In the genomic region with DNA sequence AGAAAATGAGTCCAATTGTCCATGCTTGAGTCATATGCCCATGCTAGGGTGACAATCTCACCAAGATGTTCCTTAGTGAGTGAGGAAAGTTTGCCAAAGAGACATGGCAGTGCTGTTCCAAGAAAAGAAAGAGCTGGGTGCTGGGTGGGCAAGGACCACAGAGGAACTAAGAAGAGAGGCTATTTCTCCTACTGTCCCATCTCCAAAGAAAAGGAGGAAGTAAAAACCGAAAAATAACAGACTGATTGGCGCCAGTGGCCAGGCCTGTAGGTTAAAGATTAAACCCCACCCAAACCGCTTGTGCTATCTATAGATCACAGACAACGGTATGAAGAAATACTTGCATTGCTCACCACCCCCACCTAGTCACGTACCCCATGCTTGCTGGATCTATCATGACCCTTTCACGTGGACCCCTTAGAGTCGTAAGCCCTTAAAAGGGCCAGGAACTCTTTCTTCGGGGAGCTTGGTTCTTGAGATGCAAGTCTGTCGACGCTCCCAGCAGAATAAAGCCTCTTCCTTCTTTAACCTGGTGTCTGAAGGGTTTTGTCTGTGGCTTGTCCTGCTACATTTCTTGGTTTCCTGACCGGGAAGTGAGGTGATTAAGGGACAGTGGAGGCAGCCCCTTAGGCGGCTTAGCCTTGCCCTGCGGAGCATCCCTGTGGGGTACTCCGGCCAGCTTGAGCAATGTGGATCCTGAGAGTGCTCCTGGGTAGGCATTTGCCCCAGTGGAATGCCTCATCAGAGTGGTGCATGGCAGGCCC, we compare ENCODE assay signal across 25 cellular contexts.
"Had no signal": no experiment of that assay in that cellular context is flagged by ENCODE, and none has a peak within 500 bp of the region (broad histone marks: within the 10 kb centered on the region; RNA-seq: fewer than 3 reads in every experiment).

No MANE protein-coding gene starts in this region.

- H3K36me3 ChIP-seq: brain microvascular endothelial cell, pancreas, right lobe of liver, thoracic aorta, upper lobe of right lung had no signal

- ATAC-seq: activated naive CD8-positive, alpha-beta T cell treated with anti-CD3 and anti-CD28 coated beads, Interleukin-2, amount 50 U/mL, for 24 hours; foreskin keratinocyte; natural killer cell; stimulated activated memory B cell treated with anti-CD40 and anti-IgM and Interleukin-4, amounts not matched to agents 10 μg/mL and 1 μg/mL and 100 μg/mL, for 72 hours; upper lobe of right lung had no signal

- H3K27me3 ChIP-seq: brain microvascular endothelial cell, foreskin keratinocyte, pancreas, right lobe of liver, upper lobe of right lung had no signal

- H3K4me3 ChIP-seq: lung, pancreas, right lobe of liver, thoracic aorta, upper lobe of right lung had no signal

- DNase-seq: activated CD4-positive, alpha-beta T cell treated with anti-CD3 and anti-CD28 coated beads, Interleukin-2, amount 50 U/mL, for 1 hour; activated CD4-positive, CD25-positive, alpha-beta regulatory T cell treated with anti-CD3 and anti-CD28 coated beads, Interleukin-2, amount 50 U/mL, for 72 hours; activated CD8-positive, alpha-beta memory T cell treated with anti-CD3 and anti-CD28 coated beads, Interleukin-2, amount 50 U/mL, for 48 hours; activated effector memory CD4-positive, alpha-beta T cell treated with Interleukin-2 at 50 U/mL for 16 hours; activated naive CD4-positive, alpha-beta T cell treated with anti-CD3 and anti-CD28 coated beads, Interleukin-2, amount 10 ng/mL, durations not matched to agents 7 days and 5 days; activated naive CD8-positive, alpha-beta T cell treated with anti-CD3 and anti-CD28 coated beads, Interleukin-2, amount 50 U/mL, for 24 hours; activated T-cell treated with anti-CD3 and anti-CD28 coated beads, Interleukin-2, amount 50 U/mL, for 48 hours; anterior cingulate cortex; brain microvascular endothelial cell; central memory CD4-positive, alpha-beta T cell; endodermal cell; foreskin keratinocyte; glutamatergic neuron; hypothalamus; natural killer cell; pancreas; right lobe of liver; small intestine; stimulated activated CD4-positive, alpha-beta T cell treated with anti-CD3 and anti-CD28 coated beads, Interleukin-4, amount 100 ng/mL, for 4 hours; upper lobe of right lung had no signal

- H3K4me1 ChIP-seq: foreskin keratinocyte, pancreas, right lobe of liver, upper lobe of right lung had no signal

- H3K9me3 ChIP-seq: pancreas, right lobe of liver, upper lobe of right lung had no signal

- H3K27ac ChIP-seq: brain microvascular endothelial cell, epithelial cell of prostate, foreskin keratinocyte, right lobe of liver, thoracic aorta, upper lobe of right lung, VCaP had no signal
